ENCODE assay signal across 1 cellular context in the genomic region with DNA sequence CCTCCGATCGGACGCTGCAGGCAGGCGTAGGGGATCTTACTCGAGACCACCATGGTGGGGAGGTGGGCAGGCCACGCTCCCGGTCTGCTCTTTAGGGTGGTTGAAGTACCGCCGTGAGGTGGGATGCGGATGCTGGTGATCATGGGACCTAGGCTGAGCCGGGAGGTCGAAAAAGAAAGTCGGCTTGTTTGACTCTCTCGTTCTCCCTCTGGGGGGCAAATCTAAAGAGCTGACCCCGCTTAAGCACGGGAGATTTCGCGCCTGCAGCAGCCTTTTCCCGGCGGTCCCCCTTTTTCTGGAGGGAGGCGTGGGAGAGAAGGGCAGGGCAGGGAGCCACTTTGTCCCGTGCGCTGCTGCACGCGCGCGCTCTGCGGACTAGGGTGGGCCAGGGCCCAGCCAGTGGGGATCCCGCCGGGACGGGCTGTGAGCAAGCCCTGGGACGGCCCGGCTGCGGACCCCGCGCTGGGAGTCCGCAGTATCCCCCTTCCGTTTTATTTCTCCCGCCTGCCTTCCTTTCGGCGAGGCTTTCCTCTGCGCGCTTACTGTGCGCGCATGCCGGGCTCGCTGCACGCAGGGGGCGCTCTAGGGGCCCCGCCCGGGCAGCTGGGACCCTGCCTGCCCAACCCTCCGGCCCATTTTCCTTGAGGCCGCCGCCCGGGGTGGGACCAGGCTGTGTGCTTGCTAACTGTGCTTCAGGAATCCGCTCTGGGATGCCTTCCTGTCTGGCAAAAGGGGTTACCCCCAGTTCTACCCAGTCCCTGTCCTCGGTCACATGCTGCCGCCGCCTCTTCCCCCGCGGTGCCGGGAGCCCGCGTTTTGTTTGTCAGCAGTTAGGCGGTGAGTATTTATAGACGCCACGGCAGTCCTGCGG.
TF ChIP-seq lines count a peak whose summit lies in the region.

No MANE protein-coding gene starts in this region.

TF ChIP-seq in HEK293, 187 proteins besides CTCF, POLR2A, EP300 and RAD21 (continued from another document and continues in another):
- TF ChIP-seq, protein P1, sequence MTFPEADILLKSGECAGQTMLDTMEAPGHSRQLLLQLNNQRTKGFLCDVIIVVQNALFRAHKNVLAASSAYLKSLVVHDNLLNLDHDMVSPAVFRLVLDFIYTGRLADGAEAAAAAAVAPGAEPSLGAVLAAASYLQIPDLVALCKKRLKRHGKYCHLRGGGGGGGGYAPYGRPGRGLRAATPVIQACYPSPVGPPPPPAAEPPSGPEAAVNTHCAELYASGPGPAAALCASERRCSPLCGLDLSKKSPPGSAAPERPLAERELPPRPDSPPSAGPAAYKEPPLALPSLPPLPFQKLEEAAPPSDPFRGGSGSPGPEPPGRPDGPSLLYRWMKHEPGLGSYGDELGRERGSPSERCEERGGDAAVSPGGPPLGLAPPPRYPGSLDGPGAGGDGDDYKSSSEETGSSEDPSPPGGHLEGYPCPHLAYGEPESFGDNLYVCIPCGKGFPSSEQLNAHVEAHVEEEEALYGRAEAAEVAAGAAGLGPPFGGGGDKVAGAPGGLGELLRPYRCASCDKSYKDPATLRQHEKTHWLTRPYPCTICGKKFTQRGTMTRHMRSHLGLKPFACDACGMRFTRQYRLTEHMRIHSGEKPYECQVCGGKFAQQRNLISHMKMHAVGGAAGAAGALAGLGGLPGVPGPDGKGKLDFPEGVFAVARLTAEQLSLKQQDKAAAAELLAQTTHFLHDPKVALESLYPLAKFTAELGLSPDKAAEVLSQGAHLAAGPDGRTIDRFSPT (tag by site-specific recombination; IDR thresholded peaks at IDR 0.05): peak; percentile 47; the same call in 1 of the 2 replicates
- TF ChIP-seq ZNF391 (tag by site-specific recombination; IDR thresholded peaks at IDR 0.05; ENCODE audit: borderline replicate concordance, low read depth) (no peak), ZNF223 (tag by site-specific recombination; IDR thresholded peaks at IDR 0.05) (no peak), ZNF521 (tag by site-specific recombination; IDR thresholded peaks at IDR 0.05) (no peak), ZNF555 (tag by site-specific recombination; conservative IDR thresholded peaks at IDR 0.05) (no peak), OSR2 (tag by site-specific recombination; IDR thresholded peaks at IDR 0.05) (0 out of 2 replicates have a peak, but pooled peaks have one; percentile 13), KLF8 (tag by site-specific recombination; IDR thresholded peaks at IDR 0.05) (peak; percentile 66), ZBTB1 (tag by site-specific recombination; IDR thresholded peaks at IDR 0.05) (no peak), HOXA7 (CRISPR knock-in tag; IDR thresholded peaks at IDR 0.05; ENCODE audit: borderline replicate concordance) (no peak), SP2 (tag by site-specific recombination; IDR thresholded peaks at IDR 0.05) (peak; percentile 39), ZNF169 (tag by site-specific recombination; IDR thresholded peaks at IDR 0.05) (no peak), ZNF544 (tag by site-specific recombination; IDR thresholded peaks at IDR 0.05) (no peak), ZNF558 (tag by site-specific recombination; IDR thresholded peaks at IDR 0.05) (no peak), ZNF10 (tag by site-specific recombination; IDR thresholded peaks at IDR 0.05) (no peak), SCRT1 (tag by site-specific recombination; IDR thresholded peaks at IDR 0.05; ENCODE audit: borderline replicate concordance) (no peak), KLF10 (tag by site-specific recombination; IDR thresholded peaks at IDR 0.05) (no peak), ZNF23 (tag by site-specific recombination; IDR thresholded peaks at IDR 0.05; ENCODE audit: borderline replicate concordance) (no peak), ZIC2 (tag by site-specific recombination; IDR thresholded peaks at IDR 0.05) (peak; percentile 80), PRDM1 (tag by site-specific recombination; IDR thresholded peaks at IDR 0.05) (no peak), ZNF146 (tag by site-specific recombination; IDR thresholded peaks at IDR 0.05) (no peak), GFI1B (tag by site-specific recombination; IDR thresholded peaks at IDR 0.05) (no peak), ZEB2 (tag by site-specific recombination; IDR thresholded peaks at IDR 0.05) (no peak), OVOL3 (tag by site-specific recombination; IDR thresholded peaks at IDR 0.05) (no peak), ZSCAN23 (tag by site-specific recombination; IDR thresholded peaks at IDR 0.05) (no peak), ZNF37A (tag by site-specific recombination; IDR thresholded peaks at IDR 0.05) (no peak), ZFP37 (tag by site-specific recombination; IDR thresholded peaks at IDR 0.05) (0 out of 2 replicates have a peak, but pooled peaks have one; percentile 49), ZNF366 (tag by site-specific recombination; conservative IDR thresholded peaks at IDR 0.05) (peak; percentile 44), ZBTB48 (tag by site-specific recombination; IDR thresholded peaks at IDR 0.05) (no peak), ZNF2 (tag by site-specific recombination; IDR thresholded peaks at IDR 0.05) (0 out of 2 replicates have a peak, but pooled peaks have one; percentile 21), ZNF324 (tag by site-specific recombination; IDR thresholded peaks at IDR 0.05) (no peak), ZNF473 (tag by site-specific recombination; IDR thresholded peaks at IDR 0.05) (no peak), ZNF202 (tag by site-specific recombination; IDR thresholded peaks at IDR 0.05; ENCODE audit: borderline replicate concordance) (no peak), KLF9 (tag by site-specific recombination; IDR thresholded peaks at IDR 0.05; ENCODE audit: low read depth) (peak; percentile 30; the same call in 1 of the 2 replicates), ZNF214 (tag by site-specific recombination; IDR thresholded peaks at IDR 0.05; ENCODE audit: borderline replicate concordance) (no peak), ZNF211 (tag by site-specific recombination; IDR thresholded peaks at IDR 0.05; ENCODE audit: low read depth) (no peak), ZNF335 (tag by site-specific recombination; conservative IDR thresholded peaks at IDR 0.05) (peak; percentile 65), ZNF561 (tag by site-specific recombination; IDR thresholded peaks at IDR 0.05; ENCODE audit: borderline replicate concordance) (peak; percentile 60; the same call in 1 of the 2 replicates), TCF7L2 (IDR thresholded peaks at IDR 0.05; ENCODE audit: borderline replicate concordance, low read depth, low read length) (no peak), EGR2 (tag by site-specific recombination; IDR thresholded peaks at IDR 0.05; ENCODE audit: low read depth) (0 out of 2 replicates have a peak, but pooled peaks have one; percentile 15), ZNF621 (tag by site-specific recombination; IDR thresholded peaks at IDR 0.05) (no peak), ZNF610 (tag by site-specific recombination; IDR thresholded peaks at IDR 0.05; ENCODE audit: borderline replicate concordance) (no peak), ZXDB (tag by site-specific recombination; IDR thresholded peaks at IDR 0.05) (0 out of 2 replicates have a peak, but pooled peaks have one; percentile 17), ZNF76 (tag by site-specific recombination; IDR thresholded peaks at IDR 0.05; ENCODE audit: borderline replicate concordance, low read depth) (peak; percentile 22; the same call in 1 of the 2 replicates), ZNF19 (tag by site-specific recombination; IDR thresholded peaks at IDR 0.05; ENCODE audit: low read depth) (no peak), KLF1 (tag by site-specific recombination; IDR thresholded peaks at IDR 0.05) (peak; percentile 46), KLF16 (tag by site-specific recombination; IDR thresholded peaks at IDR 0.05) (no peak), ZNF341 (tag by site-specific recombination; IDR thresholded peaks at IDR 0.05; ENCODE audit: low read depth) (peak; percentile 40; the same call in 1 of the 2 replicates), ZNF670 (tag by site-specific recombination; IDR thresholded peaks at IDR 0.05; ENCODE audit: low read depth) (no peak)
- TF ChIP-seq, protein P2, sequence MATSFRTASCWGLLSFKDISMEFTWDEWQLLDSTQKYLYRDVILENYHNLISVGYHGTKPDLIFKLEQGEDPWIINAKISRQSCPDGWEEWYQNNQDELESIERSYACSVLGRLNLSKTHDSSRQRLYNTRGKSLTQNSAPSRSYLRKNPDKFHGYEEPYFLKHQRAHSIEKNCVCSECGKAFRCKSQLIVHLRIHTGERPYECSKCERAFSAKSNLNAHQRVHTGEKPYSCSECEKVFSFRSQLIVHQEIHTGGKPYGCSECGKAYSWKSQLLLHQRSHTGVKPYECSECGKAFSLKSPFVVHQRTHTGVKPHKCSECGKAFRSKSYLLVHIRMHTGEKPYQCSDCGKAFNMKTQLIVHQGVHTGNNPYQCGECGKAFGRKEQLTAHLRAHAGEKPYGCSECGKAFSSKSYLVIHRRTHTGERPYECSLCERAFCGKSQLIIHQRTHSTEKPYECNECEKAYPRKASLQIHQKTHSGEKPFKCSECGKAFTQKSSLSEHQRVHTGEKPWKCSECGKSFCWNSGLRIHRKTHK (tag by site-specific recombination; IDR thresholded peaks at IDR 0.05): no peak
- TF ChIP-seq, protein P3, sequence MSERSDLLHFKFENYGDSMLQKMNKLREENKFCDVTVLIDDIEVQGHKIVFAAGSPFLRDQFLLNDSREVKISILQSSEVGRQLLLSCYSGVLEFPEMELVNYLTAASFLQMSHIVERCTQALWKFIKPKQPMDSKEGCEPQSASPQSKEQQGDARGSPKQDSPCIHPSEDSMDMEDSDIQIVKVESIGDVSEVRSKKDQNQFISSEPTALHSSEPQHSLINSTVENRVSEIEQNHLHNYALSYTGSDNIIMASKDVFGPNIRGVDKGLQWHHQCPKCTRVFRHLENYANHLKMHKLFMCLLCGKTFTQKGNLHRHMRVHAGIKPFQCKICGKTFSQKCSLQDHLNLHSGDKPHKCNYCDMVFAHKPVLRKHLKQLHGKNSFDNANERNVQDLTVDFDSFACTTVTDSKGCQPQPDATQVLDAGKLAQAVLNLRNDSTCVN (tag by site-specific recombination; optimal IDR thresholded peaks at IDR 0.05): peak; percentile 76
- TF ChIP-seq, protein P4, sequence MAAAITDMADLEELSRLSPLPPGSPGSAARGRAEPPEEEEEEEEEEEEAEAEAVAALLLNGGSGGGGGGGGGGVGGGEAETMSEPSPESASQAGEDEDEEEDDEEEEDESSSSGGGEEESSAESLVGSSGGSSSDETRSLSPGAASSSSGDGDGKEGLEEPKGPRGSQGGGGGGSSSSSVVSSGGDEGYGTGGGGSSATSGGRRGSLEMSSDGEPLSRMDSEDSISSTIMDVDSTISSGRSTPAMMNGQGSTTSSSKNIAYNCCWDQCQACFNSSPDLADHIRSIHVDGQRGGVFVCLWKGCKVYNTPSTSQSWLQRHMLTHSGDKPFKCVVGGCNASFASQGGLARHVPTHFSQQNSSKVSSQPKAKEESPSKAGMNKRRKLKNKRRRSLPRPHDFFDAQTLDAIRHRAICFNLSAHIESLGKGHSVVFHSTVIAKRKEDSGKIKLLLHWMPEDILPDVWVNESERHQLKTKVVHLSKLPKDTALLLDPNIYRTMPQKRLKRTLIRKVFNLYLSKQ (tag by site-specific recombination; IDR thresholded peaks at IDR 0.05; ENCODE audit: borderline replicate concordance): no peak
- TF ChIP-seq, protein P5, sequence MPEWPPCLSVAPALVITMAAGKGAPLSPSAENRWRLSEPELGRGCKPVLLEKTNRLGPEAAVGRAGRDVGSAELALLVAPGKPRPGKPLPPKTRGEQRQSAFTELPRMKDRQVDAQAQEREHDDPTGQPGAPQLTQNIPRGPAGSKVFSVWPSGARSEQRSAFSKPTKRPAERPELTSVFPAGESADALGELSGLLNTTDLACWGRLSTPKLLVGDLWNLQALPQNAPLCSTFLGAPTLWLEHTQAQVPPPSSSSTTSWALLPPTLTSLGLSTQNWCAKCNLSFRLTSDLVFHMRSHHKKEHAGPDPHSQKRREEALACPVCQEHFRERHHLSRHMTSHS (tag by site-specific recombination; IDR thresholded peaks at IDR 0.05): no peak
- TF ChIP-seq, protein P6, sequence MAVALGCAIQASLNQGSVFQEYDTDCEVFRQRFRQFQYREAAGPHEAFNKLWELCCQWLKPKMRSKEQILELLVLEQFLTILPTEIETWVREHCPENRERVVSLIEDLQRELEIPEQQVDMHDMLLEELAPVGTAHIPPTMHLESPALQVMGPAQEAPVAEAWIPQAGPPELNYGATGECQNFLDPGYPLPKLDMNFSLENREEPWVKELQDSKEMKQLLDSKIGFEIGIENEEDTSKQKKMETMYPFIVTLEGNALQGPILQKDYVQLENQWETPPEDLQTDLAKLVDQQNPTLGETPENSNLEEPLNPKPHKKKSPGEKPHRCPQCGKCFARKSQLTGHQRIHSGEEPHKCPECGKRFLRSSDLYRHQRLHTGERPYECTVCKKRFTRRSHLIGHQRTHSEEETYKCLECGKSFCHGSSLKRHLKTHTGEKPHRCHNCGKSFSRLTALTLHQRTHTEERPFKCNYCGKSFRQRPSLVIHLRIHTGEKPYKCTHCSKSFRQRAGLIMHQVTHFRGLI (tag by site-specific recombination; IDR thresholded peaks at IDR 0.05): 0 out of 2 replicates have a peak, but pooled peaks have one; percentile 52
- TF ChIP-seq, protein P7, sequence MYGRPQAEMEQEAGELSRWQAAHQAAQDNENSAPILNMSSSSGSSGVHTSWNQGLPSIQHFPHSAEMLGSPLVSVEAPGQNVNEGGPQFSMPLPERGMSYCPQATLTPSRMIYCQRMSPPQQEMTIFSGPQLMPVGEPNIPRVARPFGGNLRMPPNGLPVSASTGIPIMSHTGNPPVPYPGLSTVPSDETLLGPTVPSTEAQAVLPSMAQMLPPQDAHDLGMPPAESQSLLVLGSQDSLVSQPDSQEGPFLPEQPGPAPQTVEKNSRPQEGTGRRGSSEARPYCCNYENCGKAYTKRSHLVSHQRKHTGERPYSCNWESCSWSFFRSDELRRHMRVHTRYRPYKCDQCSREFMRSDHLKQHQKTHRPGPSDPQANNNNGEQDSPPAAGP (tag by site-specific recombination; IDR thresholded peaks at IDR 0.05): peak; percentile 20; the same call in 1 of the 2 replicates
- TF ChIP-seq, protein P8, sequence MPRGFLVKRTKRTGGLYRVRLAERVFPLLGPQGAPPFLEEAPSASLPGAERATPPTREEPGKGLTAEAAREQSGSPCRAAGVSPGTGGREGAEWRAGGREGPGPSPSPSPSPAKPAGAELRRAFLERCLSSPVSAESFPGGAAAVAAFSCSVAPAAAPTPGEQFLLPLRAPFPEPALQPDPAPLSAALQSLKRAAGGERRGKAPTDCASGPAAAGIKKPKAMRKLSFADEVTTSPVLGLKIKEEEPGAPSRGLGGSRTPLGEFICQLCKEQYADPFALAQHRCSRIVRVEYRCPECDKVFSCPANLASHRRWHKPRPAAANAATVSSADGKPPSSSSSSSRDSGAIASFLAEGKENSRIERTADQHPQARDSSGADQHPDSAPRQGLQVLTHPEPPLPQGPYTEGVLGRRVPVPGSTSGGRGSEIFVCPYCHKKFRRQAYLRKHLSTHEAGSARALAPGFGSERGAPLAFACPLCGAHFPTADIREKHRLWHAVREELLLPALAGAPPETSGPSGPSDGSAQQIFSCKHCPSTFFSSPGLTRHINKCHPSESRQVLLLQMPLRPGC (tag by site-specific recombination; IDR thresholded peaks at IDR 0.05): no peak
